In genomic region chr1:147892216-147892615, GRCh38 we compare ENCODE assay signal across 12 cellular contexts. TPM values are rescaled to one million over a fixed set of nuclear protein-coding genes. Genes with fewer than 3 reads are reported as not detected.
DNase-seq lines count a peak whose midpoint lies in the region; ATAC-seq, FAIRE-seq and TF ChIP-seq lines count a peak whose summit lies in the region.
"Had no signal": no experiment of that assay in that cellular context is flagged by ENCODE, and none has a peak within 500 bp of the region (broad histone marks: within the 10 kb centered on the region; RNA-seq: fewer than 3 reads in every experiment).

No MANE protein-coding gene starts in this region.

- H3K36me3 Mint-ChIP-seq in activated naive CD8-positive, alpha-beta T cell treated with anti-CD3 and anti-CD28 coated beads for 36 hours, result no peaks in the 10 kb centered on the region

- 53% methylated on average over 5 of the region's 5 CpGs for WGBS in HepG2 (ENCODE audit: low lambda C conversion rate)

- 0 out of 2 replicates have a peak, but pooled peaks have one; percentile 12 for TF ChIP-seq CTCF in HepG2 (CRISPR knock-in tag; IDR thresholded peaks at IDR 0.05)

- no peak overlapping the region for H3K27ac ChIP-seq in HepG2 (ENCODE audit: extremely low read length, insufficient read depth, low read length)
- H3K27ac ChIP-seq: epithelial cell of prostate had no signal

- intact Hi-C loops in HepG2 (cut with micrococcal nuclease; ENCODE audit: unreplicated experiment), result loop anchor here (2.0 to 10.0 kb wide), 3 partner anchors 51 to 397 kb away; no protein-coding TSS in a partner anchor

- ATAC-seq in HepG2 (peak; percentile 56), GM19463 (IDR thresholded peaks at IDR 0.05; ENCODE audit: unreplicated experiment) (no peak), HG03442 (IDR thresholded peaks at IDR 0.05; ENCODE audit: unreplicated experiment) (no peak)

- no peaks in the 10 kb centered on the region for H3K36me3 ChIP-seq in HepG2 (replicated peaks in 1 of 2; ENCODE audit: control insufficient read depth in 1 of 2, insufficient read depth in 2 of 2, low read length in 2 of 2)

- H4K20me1 ChIP-seq in HepG2 (ENCODE audit: insufficient read depth, low read length), result no peaks in the 10 kb centered on the region

- H3K4me1 Mint-ChIP-seq in activated naive CD8-positive, alpha-beta T cell treated with anti-CD3 and anti-CD28 coated beads for 36 hours, result peaks cover 5% of the 10 kb centered on the region

- peak; percentile 2 for DNase-seq in GDM1 (lab: John Stamatoyannopoulos, UW)
- DNase-seq in activated naive CD8-positive, alpha-beta T cell treated with anti-CD3 and anti-CD28 coated beads for 36 hours, result peak; percentile 4
- no peak for DNase-seq in HepG2 (ENCODE audit: low spot score)
- DNase-seq in NCI-H2171 (lab: John Stamatoyannopoulos, UW), result no peak
- DNase-seq in LoVo (ENCODE audit: low spot score), result no peak
- DNase-seq: NK-92 treated with Interleukin-12 subunit alpha and Interleukin-12 subunit beta, amount 100 ng/mL, for 24 hours had no signal

- no peak for FAIRE-seq in HepG2 (lab: Jason Lieb, UNC)

- no peak for TF ChIP-seq EP300 in Ishikawa (IDR thresholded peaks at IDR 0.05; ENCODE audit: borderline replicate concordance)
- TF ChIP-seq EP300 in HepG2 (IDR thresholded peaks at IDR 0.05; ENCODE audit: low read depth in 2 of 2, low read length in 2 of 2), result no peak
- TF ChIP-seq EP300 in HepG2 (CRISPR knock-in tag; IDR thresholded peaks at IDR 0.05; ENCODE audit: borderline replicate concordance), result no peak

- no peaks in the 10 kb centered on the region for H3K4me1 ChIP-seq in HepG2 (ENCODE audit: insufficient read depth, low read length)

- CTCF ChIA-PET in HepG2 (lab: Yijun Ruan, JAX; ENCODE audit: low intra/inter-chr PET ratio, low total read pairs), result interaction anchor here (0.7 to 2.4 kb wide), 3 partner anchors 168 to 397 kb away, joined by 5 to 26 read pairs (median 6); no protein-coding TSS in a partner anchor

- no peaks in the 10 kb centered on the region for H3K79me2 ChIP-seq in HepG2 (ENCODE audit: insufficient read depth, low read length)

- H3K9ac ChIP-seq in HepG2 (ENCODE audit: insufficient read depth, low read depth, low read length), result no peak overlapping the region

- H3K4me3 ChIP-seq in HepG2 (replicated peaks in 1 of 3; ENCODE audit: insufficient read depth in 1 of 3, low read depth in 2 of 3, low read length in 3 of 3), result no peak overlapping the region

- no peak overlapping the region for H3K27ac Mint-ChIP-seq in activated naive CD8-positive, alpha-beta T cell treated with anti-CD3 and anti-CD28 coated beads for 36 hours
- H3K27ac Mint-ChIP-seq: activated T-cell treated with anti-CD3 and anti-CD28 coated beads, Interleukin-2, amount 50 U/mL, for 72 hours had no signal

- no peaks in the 10 kb centered on the region for H3K27me3 Mint-ChIP-seq in activated naive CD8-positive, alpha-beta T cell treated with anti-CD3 and anti-CD28 coated beads for 36 hours

- TF ChIP-seq RAD21 in Ishikawa (IDR thresholded peaks at IDR 0.05; ENCODE audit: low read depth), result peak; percentile 39
- TF ChIP-seq RAD21 in HepG2 (CRISPR knock-in tag; IDR thresholded peaks at IDR 0.05), result no peak

- TF ChIP-seq POLR2A in HepG2 (IDR thresholded peaks at IDR 0.05; ENCODE audit: insufficient read depth in 1 of 2, low read depth in 2 of 2, low read length in 2 of 2), result no peak

- in situ Hi-C loops in HepG2 (cut with HindIII; ENCODE audit: extremely low pct_ligation_motif_present, low pct_unique_long_range_greater_than_20kb), result loop anchor here (5.0 to 10.0 kb wide), 2 partner anchors 170 to 397 kb away; no protein-coding TSS in a partner anchor

- POLR2A ChIA-PET in HepG2 (lab: Yijun Ruan, JAX), result interaction anchor here (0.9 kb wide), 1 partner anchor 171 kb away, joined by 3 read pairs; no protein-coding TSS in a partner anchor

- H3K4me3 Mint-ChIP-seq in activated naive CD8-positive, alpha-beta T cell treated with anti-CD3 and anti-CD28 coated beads for 36 hours, result no peak overlapping the region
- H3K4me3 Mint-ChIP-seq: activated T-cell treated with anti-CD3 and anti-CD28 coated beads, Interleukin-2, amount 50 U/mL, for 72 hours; nephron had no signal

- H3K9me3 ChIP-seq in HepG2 (ENCODE audit: low read length), result no peaks in the 10 kb centered on the region

- no peak overlapping the region for H2AFZ ChIP-seq in HepG2 (ENCODE audit: low read length)

- no peak overlapping the region for H3K4me2 ChIP-seq in HepG2 (ENCODE audit: low read depth, low read length)

- no TSS peak for BruUV-seq in HepG2 (replicated peaks; lab: Mats Ljungman, UMichigan)

- no peaks in the 10 kb centered on the region; a peak in 1 of 5 replicates for H3K27me3 ChIP-seq in HepG2 (ENCODE audit: control insufficient read depth in 1 of 2, insufficient read depth in 2 of 2, low read length in 2 of 2)

- H3K9me3 Mint-ChIP-seq in activated naive CD8-positive, alpha-beta T cell treated with anti-CD3 and anti-CD28 coated beads for 36 hours, result no peaks in the 10 kb centered on the region
- H3K9me3 Mint-ChIP-seq: activated T-cell treated with anti-CD3 and anti-CD28 coated beads, Interleukin-2, amount 50 U/mL, for 72 hours; nephron had no signal

TF ChIP-seq in Ishikawa, 13 proteins besides CTCF, POLR2A, EP300 and RAD21 (continues in another document):
- no peak for TF ChIP-seq EGR1 (IDR thresholded peaks at IDR 0.05)
- TF ChIP-seq CREB1 (IDR thresholded peaks at IDR 0.05; ENCODE audit: low read depth), result no peak
- TF ChIP-seq NFIC (IDR thresholded peaks at IDR 0.05), result no peak
- TF ChIP-seq TAF1 (IDR thresholded peaks at IDR 0.05; ENCODE audit: low read depth), result no peak

TF ChIP-seq in HepG2, 621 proteins besides CTCF, POLR2A, EP300 and RAD21:
- TF ChIP-seq STAG1 (CRISPR knock-in tag; IDR thresholded peaks at IDR 0.05) (peak; percentile 23; the same call in 1 of the 2 replicates), PBX2 (CRISPR knock-in tag; IDR thresholded peaks at IDR 0.05) (no peak)

RNA-seq across cellular contexts. Expression of gene GJA8, which starts 10.4 kb away (rescaled TPM):
- total RNA-seq in activated naive CD8-positive, alpha-beta T cell treated with anti-CD3 and anti-CD28 coated beads for 36 hours, result not detected
- total RNA-seq in HepG2 (2016; rRNA removed; fragmentation: Illumina TruSeq; extraction: Trizol), result not detected in 2 replicates
- total RNA-seq in HepG2 (2016; cell fraction: cytosol; rRNA removed; fragmentation: Illumina TruSeq; extraction: Trizol; ENCODE audit: low read depth), result not detected in 2 replicates
- not detected in 2 replicates for total RNA-seq in HepG2 (2016; cell fraction: insoluble cytoplasmic fraction; rRNA removed; fragmentation: Illumina TruSeq; extraction: Trizol)
- not detected in 2 replicates for total RNA-seq in HepG2 (2016; cell fraction: membrane; rRNA removed; fragmentation: Illumina TruSeq; extraction: Trizol)
- total RNA-seq in HepG2 (2016; cell fraction: nucleus; rRNA removed; fragmentation: Illumina TruSeq; extraction: Trizol), result not detected in 2 replicates
- polyA plus RNA-seq in HepG2 (2011; rRNA removed), result not detected in 2 replicates
- not detected in 2 replicates for polyA plus RNA-seq in HepG2 (2011; cell fraction: cytosol; rRNA removed)
- not detected in 2 replicates for polyA plus RNA-seq in HepG2 (2011; cell fraction: nucleus; rRNA removed)
- polyA plus RNA-seq in HepG2 (2012), result not detected in 2 replicates
- not detected in 2 replicates for polyA plus RNA-seq in HepG2 (2016; cell fraction: cytosol; fragmentation: Illumina TruSeq; extraction: Trizol; ENCODE audit: low read depth)
- not detected in 2 replicates for polyA plus RNA-seq in HepG2 (2016; cell fraction: insoluble cytoplasmic fraction; fragmentation: Illumina TruSeq; extraction: Trizol; ENCODE audit: low read depth)
- polyA plus RNA-seq in HepG2 (2016; cell fraction: membrane; fragmentation: Illumina TruSeq; extraction: Trizol; ENCODE audit: low read depth), result not detected in 2 replicates
- polyA plus RNA-seq in HepG2 (2016; cell fraction: nucleus; fragmentation: Illumina TruSeq; extraction: Trizol; ENCODE audit: insufficient read depth, low read depth), result not detected in 2 replicates
- not detected in 2 replicates for polyA minus RNA-seq in HepG2 (2011; rRNA and poly(A)+ RNA removed; ENCODE audit: low replicate concordance)
- not detected in 2 replicates for polyA minus RNA-seq in HepG2 (2011; cell fraction: cytosol; rRNA and poly(A)+ RNA removed)
- not detected in 2 replicates for polyA minus RNA-seq in HepG2 (2011; cell fraction: nucleus; rRNA and poly(A)+ RNA removed)
- total RNA-seq: activated T-cell treated with anti-CD3 and anti-CD28 coated beads, Interleukin-2, amount 50 U/mL, for 72 hours had no signal

RNA-seq across cellular contexts. Expression of gene GPR89B, which starts 36.0 kb away (rescaled TPM):
- total RNA-seq in activated naive CD8-positive, alpha-beta T cell treated with anti-CD3 and anti-CD28 coated beads for 36 hours, result 10 to 100 TPM; 16.7 to 18.2 TPM
- total RNA-seq in HepG2 (2016; rRNA removed; fragmentation: Illumina TruSeq; extraction: Trizol), result 4.1 and 12.2 TPM in 2 replicates
- total RNA-seq in HepG2 (2016; cell fraction: cytosol; rRNA removed; fragmentation: Illumina TruSeq; extraction: Trizol; ENCODE audit: low read depth), result 8.4 and 9.5 TPM in 2 replicates
- total RNA-seq in HepG2 (2016; cell fraction: insoluble cytoplasmic fraction; rRNA removed; fragmentation: Illumina TruSeq; extraction: Trizol), result 6.2 and 15.3 TPM in 2 replicates
- total RNA-seq in HepG2 (2016; cell fraction: membrane; rRNA removed; fragmentation: Illumina TruSeq; extraction: Trizol), result 4.8 and 6.4 TPM in 2 replicates
- 30.6 and 37.7 TPM in 2 replicates for total RNA-seq in HepG2 (2016; cell fraction: nucleus; rRNA removed; fragmentation: Illumina TruSeq; extraction: Trizol)
- 16.2 and 20.1 TPM in 2 replicates for polyA plus RNA-seq in HepG2 (2011; rRNA removed)
- 6.0 and 12.7 TPM in 2 replicates for polyA plus RNA-seq in HepG2 (2011; cell fraction: cytosol; rRNA removed)
- polyA plus RNA-seq in HepG2 (2011; cell fraction: nucleus; rRNA removed), result 21.5 and 24.0 TPM in 2 replicates
- 6.4 and 8.3 TPM in 2 replicates for polyA plus RNA-seq in HepG2 (2012)
- polyA plus RNA-seq in HepG2 (2016; cell fraction: cytosol; fragmentation: Illumina TruSeq; extraction: Trizol; ENCODE audit: low read depth), result 1.5 and 1.9 TPM in 2 replicates
- polyA plus RNA-seq in HepG2 (2016; cell fraction: insoluble cytoplasmic fraction; fragmentation: Illumina TruSeq; extraction: Trizol; ENCODE audit: low read depth), result 5.4 and 5.9 TPM in 2 replicates
- 3.0 and 3.1 TPM in 2 replicates for polyA plus RNA-seq in HepG2 (2016; cell fraction: membrane; fragmentation: Illumina TruSeq; extraction: Trizol; ENCODE audit: low read depth)
- 29.2 and 35.8 TPM in 2 replicates for polyA plus RNA-seq in HepG2 (2016; cell fraction: nucleus; fragmentation: Illumina TruSeq; extraction: Trizol; ENCODE audit: insufficient read depth, low read depth)
- 17.6 and 65.8 TPM in 2 replicates for polyA minus RNA-seq in HepG2 (2011; rRNA and poly(A)+ RNA removed; ENCODE audit: low replicate concordance)
- 6.2 and 6.5 TPM in 2 replicates for polyA minus RNA-seq in HepG2 (2011; cell fraction: cytosol; rRNA and poly(A)+ RNA removed)
- 74.0 and 75.6 TPM in 2 replicates for polyA minus RNA-seq in HepG2 (2011; cell fraction: nucleus; rRNA and poly(A)+ RNA removed)

Comparison
In these comparisons a context has a peak if more than half of its experiments do, and no peak if none do; other contexts are left out.
1. DNase-seq: peak in GDM1 (single experiment) and activated naive CD8-positive, alpha-beta T cell treated with anti-CD3 and anti-CD28 coated beads for 36 hours (single experiment); none in HepG2 (single experiment), NCI-H2171 (single experiment) and LoVo (single experiment).